Comparison of ENCODE assay signal across 27 cellular contexts in genomic region chr3:182769673-182770072, GRCh38.
"Had no signal": no experiment of that assay in that cellular context is flagged by ENCODE, and none has a peak within 500 bp of the region (broad histone marks: within the 10 kb centered on the region; RNA-seq: fewer than 3 reads in every experiment).

No MANE protein-coding gene starts in this region.

- FAIRE-seq: colon, endometrium, endothelial cell of umbilical vein, frontal cortex had no signal

- H3K4me1 ChIP-seq: colonic mucosa, esophagus muscularis mucosa, esophagus squamous epithelium, gastrocnemius medialis, gastroesophageal sphincter, heart left ventricle, heart right ventricle had no signal

- H3K27me3 ChIP-seq: colonic mucosa, dorsolateral prefrontal cortex, esophagus muscularis mucosa, esophagus squamous epithelium, foreskin keratinocyte, gastrocnemius medialis, gastroesophageal sphincter, heart left ventricle had no signal

- H3K36me3 ChIP-seq: colonic mucosa, esophagus muscularis mucosa, esophagus squamous epithelium, gastrocnemius medialis, gastroesophageal sphincter, heart left ventricle, heart right ventricle had no signal

- H3K9me3 ChIP-seq: colonic mucosa, esophagus muscularis mucosa, esophagus squamous epithelium, gastrocnemius medialis, gastroesophageal sphincter, heart left ventricle, heart right ventricle had no signal

- ATAC-seq: effector memory CD8-positive, alpha-beta T cell; esophagus mucosa; foreskin keratinocyte; gastrocnemius medialis; gastroesophageal sphincter; heart left ventricle; heart right ventricle had no signal

- DNase-seq: colonic mucosa; cortex of kidney; dermis blood vessel endothelial cell; dorsolateral prefrontal cortex; effector CD4-positive, alpha-beta T cell; effector CD8-positive, alpha-beta T cell; effector memory CD4-positive, alpha-beta T cell; effector memory CD8-positive, alpha-beta T cell; endodermal cell; esophagus squamous epithelium; foreskin fibroblast; foreskin melanocyte; gastrocnemius medialis; glutamatergic neuron; head of caudate nucleus; heart left ventricle; heart right ventricle had no signal

- H3K27ac ChIP-seq: colonic mucosa, coronary artery, dorsolateral prefrontal cortex, epithelial cell of prostate, esophagus muscularis mucosa, esophagus squamous epithelium, foreskin keratinocyte, gastrocnemius medialis, gastroesophageal sphincter, heart left ventricle, heart right ventricle had no signal

- H3K4me3 ChIP-seq: colonic mucosa, coronary artery, dorsolateral prefrontal cortex, esophagus muscularis mucosa, esophagus squamous epithelium, gastrocnemius medialis, gastroesophageal sphincter, heart left ventricle, heart right ventricle had no signal
